In the genomic region with DNA sequence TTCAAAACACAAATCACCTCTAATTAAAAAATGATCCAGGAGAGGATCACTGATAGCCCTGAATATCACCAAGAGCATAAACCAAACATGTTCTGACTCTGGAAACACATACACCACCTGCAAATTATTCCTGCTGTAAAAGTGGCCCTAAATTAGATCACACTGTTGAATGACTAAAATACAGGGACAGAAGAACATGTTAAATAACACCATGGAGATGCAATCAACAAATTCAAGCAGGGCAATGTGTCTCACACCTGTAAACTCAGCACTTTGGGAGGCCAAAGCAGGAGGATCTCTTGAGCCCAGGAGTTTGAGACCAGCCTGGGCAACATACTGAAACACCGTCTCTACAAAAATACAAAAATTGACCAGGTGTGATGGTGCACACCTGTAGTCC, we compare ENCODE assay signal across 8 cellular contexts.
"Had no signal": no experiment of that assay in that cellular context is flagged by ENCODE, and none has a peak within 500 bp of the region (broad histone marks: within the 10 kb centered on the region; RNA-seq: fewer than 3 reads in every experiment).

No MANE protein-coding gene starts in this region.

- H3K4me3 Mint-ChIP-seq: GM23338, H9, HFFc6 had no signal

- H3K4me3 ChIP-seq: GM23338, K562 had no signal

- H3K27ac ChIP-seq: HL-60 had no signal

- DNase-seq: H9, HCEC 1CT, HFFc6, IMR-90, KG1 had no signal

- H3K4me1 Mint-ChIP-seq: GM23338 had no signal

- H3K27ac Mint-ChIP-seq: GM23338, H9, HFFc6 had no signal
